In the genomic region with DNA sequence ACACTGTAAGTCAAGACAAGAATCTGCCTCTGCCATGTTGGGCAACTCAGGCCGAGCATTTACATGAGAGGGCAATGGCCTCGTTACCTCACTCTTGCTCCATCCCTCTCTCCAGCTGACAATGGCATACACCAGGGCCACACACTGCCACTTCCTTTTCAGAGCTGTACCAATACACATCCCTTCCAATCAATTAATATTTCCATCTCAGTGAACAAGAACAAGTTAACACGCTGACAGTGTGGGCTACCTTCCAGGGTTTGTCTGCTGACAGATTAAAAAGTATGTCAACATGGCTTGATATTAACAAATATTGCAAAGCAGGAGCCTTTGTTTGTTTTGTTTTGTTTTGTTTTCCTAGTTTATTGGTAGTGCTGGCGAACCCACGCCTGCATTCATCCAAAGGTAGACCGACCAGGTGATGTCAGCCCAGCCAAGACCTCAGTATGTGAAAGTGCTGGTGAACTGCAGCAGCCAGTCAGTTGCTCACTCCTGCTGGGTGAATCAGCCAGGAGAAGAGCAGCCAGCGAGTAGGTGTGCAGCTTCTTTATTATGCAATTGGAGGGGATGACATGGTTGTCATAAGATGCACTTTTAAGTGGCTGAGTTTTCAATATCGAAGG, we compare ENCODE assay signal across 13 cellular contexts.
DNase-seq lines count a peak whose midpoint lies in the region; ATAC-seq and TF ChIP-seq lines count a peak whose summit lies in the region.
"Had no signal": no experiment of that assay in that cellular context is flagged by ENCODE, and none has a peak within 500 bp of the region (broad histone marks: within the 10 kb centered on the region; RNA-seq: fewer than 3 reads in every experiment).

No MANE protein-coding gene starts in this region.

- no peak overlapping the region for H3K27ac Mint-ChIP-seq in chondrocyte (ENCODE audit: unreplicated experiment)
- H3K27ac Mint-ChIP-seq: activated T-helper 2 cell treated with anti-CD3 and anti-CD28 coated beads, Interferon-gamma antibody, Interleukin-2, Interleukin-4, amounts not matched to agents 10 μg/mL and 5 μg/mL and 100 μg/mL, durations not matched to agents 14 hours and 24 hours and 36 hours had no signal

- no peaks in the 10 kb centered on the region for H3K27me3 Mint-ChIP-seq in chondrocyte (ENCODE audit: low read depth)

- no peak overlapping the region for H3K4me3 Mint-ChIP-seq in chondrocyte (ENCODE audit: unreplicated experiment)

- no peak for TF ChIP-seq CTCF in chondrocyte (IDR thresholded peaks at IDR 0.05)

- H3K9me3 Mint-ChIP-seq in chondrocyte (ENCODE audit: low read depth) = peaks cover 2% of the 10 kb centered on the region
- H3K9me3 Mint-ChIP-seq: activated T-helper 2 cell treated with anti-CD3 and anti-CD28 coated beads, Interferon-gamma antibody, Interleukin-2, Interleukin-4, amounts not matched to agents 10 μg/mL and 5 μg/mL and 100 μg/mL, durations not matched to agents 14 hours and 24 hours and 36 hours had no signal

- DNase-seq in stimulated activated CD4-positive, alpha-beta T cell treated with anti-CD3 and anti-CD28 coated beads, Interleukin-1b, Interleukin-23, amount 100 ng/mL, for 48 hours = peak; percentile 57
- DNase-seq in stimulated activated CD4-positive, alpha-beta T cell treated with anti-CD3 and anti-CD28 coated beads, Interleukin-2, amount 100 ng/mL, for 48 hours = no peak
- DNase-seq in NOMO-1 treated with dmso at 0.1 percent for 144 hours (lab: John Stamatoyannopoulos, UW; ENCODE audit: unreplicated experiment) = peak; percentile 75
- DNase-seq in head of caudate nucleus = peak in 41 of 42 donors; percentile 21 to 89 (median 53)
- no peak for DNase-seq in chondrocyte (ENCODE audit: low spot score)
- no peak for DNase-seq in Kasumi-1 (lab: John Stamatoyannopoulos, UW)
- DNase-seq: KBM-7, left ventricle myocardium inferior, SJCRH30 had no signal

- no peaks in the 10 kb centered on the region for H3K36me3 Mint-ChIP-seq in chondrocyte (ENCODE audit: low read depth)

- intact Hi-C loops in head of caudate nucleus (cut with DNase I) = no loop called here

- H3K4me1 Mint-ChIP-seq in chondrocyte (ENCODE audit: low read depth) = no peaks in the 10 kb centered on the region

- ATAC-seq in HG03565 (IDR thresholded peaks at IDR 0.05; ENCODE audit: unreplicated experiment) = no peak
- ATAC-seq in GM18511 (IDR thresholded peaks at IDR 0.05; ENCODE audit: unreplicated experiment) = no peak
- ATAC-seq: sciatic nerve had no signal

Comparison
In these comparisons a context has a peak if more than half of its experiments do, and no peak if none do; other contexts are left out.
1. DNase-seq: peak in stimulated activated CD4-positive, alpha-beta T cell treated with anti-CD3 and anti-CD28 coated beads, Interleukin-1b, Interleukin-23, amount 100 ng/mL, for 48 hours (single experiment), NOMO-1 treated with dmso at 0.1 percent for 144 hours (single experiment) and head of caudate nucleus (41 of 42); none in stimulated activated CD4-positive, alpha-beta T cell treated with anti-CD3 and anti-CD28 coated beads, Interleukin-2, amount 100 ng/mL, for 48 hours (0 of 2), chondrocyte (single experiment) and Kasumi-1 (0 of 2).